1 cellular context compared by ENCODE assay signal in genomic region chr16:74982303-74982702, GRCh38.
TF ChIP-seq lines count a peak whose summit lies in the region.

No MANE protein-coding gene starts in this region.

TF ChIP-seq in WTC11, 78 proteins besides CTCF, POLR2A, EP300 and RAD21 (continued from another document):
- no peak for TF ChIP-seq ZNF317 (CRISPR knock-in tag; IDR thresholded peaks at IDR 0.05; ENCODE audit: borderline replicate concordance, low read depth)
- TF ChIP-seq, protein P1, sequence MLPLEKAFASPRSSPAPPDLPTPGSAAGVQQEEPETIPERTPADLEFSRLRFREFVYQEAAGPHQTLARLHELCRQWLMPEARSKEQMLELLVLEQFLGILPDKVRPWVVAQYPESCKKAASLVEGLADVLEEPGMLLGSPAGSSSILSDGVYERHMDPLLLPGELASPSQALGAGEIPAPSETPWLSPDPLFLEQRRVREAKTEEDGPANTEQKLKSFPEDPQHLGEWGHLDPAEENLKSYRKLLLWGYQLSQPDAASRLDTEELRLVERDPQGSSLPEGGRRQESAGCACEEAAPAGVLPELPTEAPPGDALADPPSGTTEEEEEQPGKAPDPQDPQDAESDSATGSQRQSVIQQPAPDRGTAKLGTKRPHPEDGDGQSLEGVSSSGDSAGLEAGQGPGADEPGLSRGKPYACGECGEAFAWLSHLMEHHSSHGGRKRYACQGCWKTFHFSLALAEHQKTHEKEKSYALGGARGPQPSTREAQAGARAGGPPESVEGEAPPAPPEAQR (CRISPR knock-in tag; IDR thresholded peaks at IDR 0.05): no peak
- no peak for TF ChIP-seq KAT7 (CRISPR knock-in tag; IDR thresholded peaks at IDR 0.05; ENCODE audit: borderline replicate concordance)
TF ChIP-seq in WTC11: peak in this region for 0.
